14 cellular contexts compared by ENCODE assay signal in genomic region chr14:64733321-64733720, GRCh38.
"Had no signal": no experiment of that assay in that cellular context is flagged by ENCODE, and none has a peak within 500 bp of the region (broad histone marks: within the 10 kb centered on the region; RNA-seq: fewer than 3 reads in every experiment).

No MANE protein-coding gene starts in this region.

- H3K27ac ChIP-seq: testis had no signal

- H3K9me3 Mint-ChIP-seq: activated naive CD8-positive, alpha-beta T cell treated with anti-CD3 and anti-CD28 coated beads, Interleukin-2, amount 50 U/mL, for 24 hours; dendritic cell treated with granulocyte-macrophage colony-stimulating factor and Interleukin-4, amounts not matched to agents 40 ng/mL and 50 ng/mL, for 4 days; memory B cell; stimulated activated naive CD8-positive, alpha-beta T cell treated with anti-CD3 and anti-CD28 coated beads, Interleukin-15, amount 100 ng/mL, for 72 hours had no signal

- H3K36me3 Mint-ChIP-seq: memory B cell had no signal

- H3K27me3 ChIP-seq: testis had no signal

- H3K4me3 Mint-ChIP-seq: activated CD4-positive, alpha-beta T cell treated with anti-CD3 and anti-CD28 coated beads for 36 hours; activated CD8-positive, alpha-beta T cell treated with anti-CD3 and anti-CD28 coated beads, Interleukin-2, amount 10 ng/mL, durations not matched to agents 7 days and 5 days; activated naive CD8-positive, alpha-beta T cell treated with anti-CD3 and anti-CD28 coated beads, Interleukin-2, amount 50 U/mL, for 24 hours; dendritic cell treated with granulocyte-macrophage colony-stimulating factor and Interleukin-4, amounts not matched to agents 40 ng/mL and 50 ng/mL, for 4 days; memory B cell; stimulated activated naive CD8-positive, alpha-beta T cell treated with anti-CD3 and anti-CD28 coated beads, Interleukin-15, amount 100 ng/mL, for 72 hours had no signal

- H3K4me1 ChIP-seq: testis had no signal

- H3K27ac Mint-ChIP-seq: activated naive CD8-positive, alpha-beta T cell treated with anti-CD3 and anti-CD28 coated beads, Interleukin-2, amount 50 U/mL, for 24 hours; dendritic cell treated with granulocyte-macrophage colony-stimulating factor and Interleukin-4, amounts not matched to agents 40 ng/mL and 50 ng/mL, for 4 days; memory B cell; stimulated activated naive CD8-positive, alpha-beta T cell treated with anti-CD3 and anti-CD28 coated beads, Interleukin-15, amount 100 ng/mL, for 72 hours had no signal

- H3K4me1 Mint-ChIP-seq: stimulated activated naive CD8-positive, alpha-beta T cell treated with anti-CD3 and anti-CD28 coated beads, Interleukin-15, amount 100 ng/mL, for 72 hours had no signal

- DNase-seq: activated CD4-positive, alpha-beta T cell treated with anti-CD3 and anti-CD28 coated beads for 36 hours; activated CD8-positive, alpha-beta memory T cell treated with anti-CD3 and anti-CD28 coated beads, Interleukin-2, amount 50 U/mL, for 48 hours; activated CD8-positive, alpha-beta T cell treated with anti-CD3 and anti-CD28 coated beads, Interleukin-2, amount 10 ng/mL, durations not matched to agents 7 days and 5 days; activated naive CD4-positive, alpha-beta T cell; activated naive CD8-positive, alpha-beta T cell treated with anti-CD3 and anti-CD28 coated beads, Interleukin-2, amount 50 U/mL, for 24 hours; caudate nucleus; stimulated activated CD4-positive, alpha-beta T cell treated with anti-CD3 and anti-CD28 coated beads, Interleukin-15, amount 100 ng/mL, for 24 hours; stimulated activated CD4-positive, alpha-beta T cell treated with anti-CD3 and anti-CD28 coated beads, Interleukin-4, amount 100 ng/mL, for 24 hours; stimulated activated naive CD8-positive, alpha-beta T cell treated with anti-CD3 and anti-CD28 coated beads, Interleukin-15, amount 100 ng/mL, for 72 hours; T1000; testis had no signal

- ATAC-seq: activated CD4-positive, alpha-beta T cell treated with anti-CD3 and anti-CD28 coated beads for 36 hours; activated CD8-positive, alpha-beta T cell treated with anti-CD3 and anti-CD28 coated beads, Interleukin-2, amount 10 ng/mL, durations not matched to agents 7 days and 5 days; activated naive CD8-positive, alpha-beta T cell treated with anti-CD3 and anti-CD28 coated beads, Interleukin-2, amount 50 U/mL, for 24 hours; left lobe of liver; stimulated activated naive CD8-positive, alpha-beta T cell treated with anti-CD3 and anti-CD28 coated beads, Interleukin-15, amount 100 ng/mL, for 72 hours had no signal

- H3K4me3 ChIP-seq: testis had no signal

- H3K9me3 ChIP-seq: testis had no signal

- H3K27me3 Mint-ChIP-seq: activated CD4-positive, alpha-beta T cell treated with anti-CD3 and anti-CD28 coated beads for 36 hours; activated naive CD8-positive, alpha-beta T cell treated with anti-CD3 and anti-CD28 coated beads, Interleukin-2, amount 50 U/mL, for 24 hours; dendritic cell treated with granulocyte-macrophage colony-stimulating factor and Interleukin-4, amounts not matched to agents 40 ng/mL and 50 ng/mL, for 4 days; stimulated activated naive CD8-positive, alpha-beta T cell treated with anti-CD3 and anti-CD28 coated beads, Interleukin-15, amount 100 ng/mL, for 72 hours had no signal
